18 cellular contexts compared by ENCODE assay signal in genomic region chr11:88405853-88406252, GRCh38.
DNase-seq lines count a peak whose midpoint lies in the region; ATAC-seq and TF ChIP-seq lines count a peak whose summit lies in the region.
"Had no signal": no experiment of that assay in that cellular context is flagged by ENCODE, and none has a peak within 500 bp of the region (broad histone marks: within the 10 kb centered on the region; RNA-seq: fewer than 3 reads in every experiment).

No MANE protein-coding gene starts in this region.

- no peak for ATAC-seq in HG03469 (IDR thresholded peaks at IDR 0.05; ENCODE audit: unreplicated experiment)
- ATAC-seq: PC-3 had no signal

- H3K27ac Mint-ChIP-seq in endothelial cell (ENCODE audit: unreplicated experiment) (peak overlapping the region; percentile 25), nephron (peak overlapping the region in 2 of 3 experiments; percentile 28 to 43)

- intact Hi-C loops in left ventricle myocardium inferior (cut with micrococcal nuclease), result no loop called here

- H3K27me3 Mint-ChIP-seq in endothelial cell (ENCODE audit: unreplicated experiment) (peaks cover 1% of the 10 kb centered on the region), nephron (ENCODE audit: low read depth) (no peaks in the 10 kb centered on the region)
- H3K27me3 Mint-ChIP-seq: CD4-positive, CD25-positive, alpha-beta regulatory T cell had no signal

- H3K27me3 ChIP-seq in left ventricle myocardium inferior (ENCODE audit: low read depth), result no peaks in the 10 kb centered on the region
- H3K27me3 ChIP-seq in right atrium auricular region, result no peaks in the 10 kb centered on the region

- no peak for DNase-seq in left ventricle myocardium inferior
- DNase-seq in right atrium auricular region (ENCODE audit: low spot score), result no peak
- no peak for DNase-seq in endothelial cell (ENCODE audit: low spot score)
- DNase-seq in iPS-NIHi7 (ENCODE audit: extremely low spot score), result no peak
- no peak for DNase-seq in NCI-H510A treated with DMSO at 0.1 percent for 48 hours (lab: John Stamatoyannopoulos, UW)
- DNase-seq: CD4-positive, CD25-positive, alpha-beta regulatory T cell; Kasumi-1; MG63; NCI-H1417; NCI-H1694 treated with DMSO at 0.1 percent for 48 hours; NCI-H2081 treated with DMSO at 0.1 percent for 48 hours; NCI-H446; NCI-H526 treated with DMSO at 0.1 percent for 48 hours; PC-3; RPMI8226; SHP77 had no signal

- H3K4me1 ChIP-seq in left ventricle myocardium inferior (peaks cover 19% of the 10 kb centered on the region), right atrium auricular region (peaks cover 0 to 6% of the 10 kb centered on the region in 2 donors)

- no peaks in the 10 kb centered on the region for H3K36me3 Mint-ChIP-seq in endothelial cell (ENCODE audit: low read depth, unreplicated experiment)
- no peaks in the 10 kb centered on the region for H3K36me3 Mint-ChIP-seq in nephron (ENCODE audit: low read depth)
- H3K36me3 Mint-ChIP-seq: CD4-positive, CD25-positive, alpha-beta regulatory T cell had no signal

- H3K9me3 Mint-ChIP-seq in endothelial cell (ENCODE audit: unreplicated experiment), result no peaks in the 10 kb centered on the region
- H3K9me3 Mint-ChIP-seq in nephron, result no peaks in the 10 kb centered on the region

- H3K4me3 ChIP-seq in left ventricle myocardium inferior (no peak overlapping the region), right atrium auricular region (no peak overlapping the region)
- H3K4me3 ChIP-seq: MG63 had no signal

- no peaks in the 10 kb centered on the region for H3K36me3 ChIP-seq in left ventricle myocardium inferior
- no peaks in the 10 kb centered on the region for H3K36me3 ChIP-seq in right atrium auricular region
- H3K36me3 ChIP-seq: MG63 had no signal

- H3K4me3 Mint-ChIP-seq in endothelial cell (ENCODE audit: unreplicated experiment) (no peak overlapping the region), nephron (no peak overlapping the region)
- H3K4me3 Mint-ChIP-seq: CD4-positive, CD25-positive, alpha-beta regulatory T cell had no signal

- H3K4me1 Mint-ChIP-seq in endothelial cell (ENCODE audit: unreplicated experiment) (peaks cover 51% of the 10 kb centered on the region), nephron (peaks cover 7% of the 10 kb centered on the region)

- no peaks in the 10 kb centered on the region for H3K9me3 ChIP-seq in left ventricle myocardium inferior (replicated peaks)
- no peaks in the 10 kb centered on the region for H3K9me3 ChIP-seq in right atrium auricular region

- H3K27ac ChIP-seq in left ventricle myocardium inferior (replicated peaks) (peak overlapping the region; percentile 16), right atrium auricular region (no peak overlapping the region)

- TF ChIP-seq CTCF in left ventricle myocardium inferior (IDR thresholded peaks at IDR 0.05; ENCODE audit: borderline replicate concordance) (no peak), right atrium auricular region (IDR thresholded peaks at IDR 0.05) (no peak), endothelial cell (IDR thresholded peaks at IDR 0.05; ENCODE audit: unreplicated experiment) (no peak), nephron (IDR thresholded peaks at IDR 0.05; ENCODE audit: unreplicated experiment in 3 of 3) (no peak)
